Comparison of ENCODE assay signal across 1 cellular context in genomic region chr11:43989162-43989961, GRCh38.
TF ChIP-seq lines count a peak whose summit lies in the region.

No MANE protein-coding gene starts in this region.

TF ChIP-seq in H1, 55 proteins besides CTCF, POLR2A, EP300 and RAD21:
- 0 out of 2 replicates have a peak, but pooled peaks have one; percentile 7 for TF ChIP-seq MAX (IDR thresholded peaks at IDR 0.05)
- no peak for TF ChIP-seq TEAD4 (IDR thresholded peaks at IDR 0.05; ENCODE audit: low read depth, low read length)
- TF ChIP-seq KDM1A (IDR thresholded peaks at IDR 0.05; ENCODE audit: borderline replicate concordance, low read length) = 0 out of 2 replicates have a peak, but pooled peaks have one; percentile 72
- TF ChIP-seq SUZ12 (IDR thresholded peaks at IDR 0.05; ENCODE audit: low read length) = no peak
- TF ChIP-seq, protein P1, sequence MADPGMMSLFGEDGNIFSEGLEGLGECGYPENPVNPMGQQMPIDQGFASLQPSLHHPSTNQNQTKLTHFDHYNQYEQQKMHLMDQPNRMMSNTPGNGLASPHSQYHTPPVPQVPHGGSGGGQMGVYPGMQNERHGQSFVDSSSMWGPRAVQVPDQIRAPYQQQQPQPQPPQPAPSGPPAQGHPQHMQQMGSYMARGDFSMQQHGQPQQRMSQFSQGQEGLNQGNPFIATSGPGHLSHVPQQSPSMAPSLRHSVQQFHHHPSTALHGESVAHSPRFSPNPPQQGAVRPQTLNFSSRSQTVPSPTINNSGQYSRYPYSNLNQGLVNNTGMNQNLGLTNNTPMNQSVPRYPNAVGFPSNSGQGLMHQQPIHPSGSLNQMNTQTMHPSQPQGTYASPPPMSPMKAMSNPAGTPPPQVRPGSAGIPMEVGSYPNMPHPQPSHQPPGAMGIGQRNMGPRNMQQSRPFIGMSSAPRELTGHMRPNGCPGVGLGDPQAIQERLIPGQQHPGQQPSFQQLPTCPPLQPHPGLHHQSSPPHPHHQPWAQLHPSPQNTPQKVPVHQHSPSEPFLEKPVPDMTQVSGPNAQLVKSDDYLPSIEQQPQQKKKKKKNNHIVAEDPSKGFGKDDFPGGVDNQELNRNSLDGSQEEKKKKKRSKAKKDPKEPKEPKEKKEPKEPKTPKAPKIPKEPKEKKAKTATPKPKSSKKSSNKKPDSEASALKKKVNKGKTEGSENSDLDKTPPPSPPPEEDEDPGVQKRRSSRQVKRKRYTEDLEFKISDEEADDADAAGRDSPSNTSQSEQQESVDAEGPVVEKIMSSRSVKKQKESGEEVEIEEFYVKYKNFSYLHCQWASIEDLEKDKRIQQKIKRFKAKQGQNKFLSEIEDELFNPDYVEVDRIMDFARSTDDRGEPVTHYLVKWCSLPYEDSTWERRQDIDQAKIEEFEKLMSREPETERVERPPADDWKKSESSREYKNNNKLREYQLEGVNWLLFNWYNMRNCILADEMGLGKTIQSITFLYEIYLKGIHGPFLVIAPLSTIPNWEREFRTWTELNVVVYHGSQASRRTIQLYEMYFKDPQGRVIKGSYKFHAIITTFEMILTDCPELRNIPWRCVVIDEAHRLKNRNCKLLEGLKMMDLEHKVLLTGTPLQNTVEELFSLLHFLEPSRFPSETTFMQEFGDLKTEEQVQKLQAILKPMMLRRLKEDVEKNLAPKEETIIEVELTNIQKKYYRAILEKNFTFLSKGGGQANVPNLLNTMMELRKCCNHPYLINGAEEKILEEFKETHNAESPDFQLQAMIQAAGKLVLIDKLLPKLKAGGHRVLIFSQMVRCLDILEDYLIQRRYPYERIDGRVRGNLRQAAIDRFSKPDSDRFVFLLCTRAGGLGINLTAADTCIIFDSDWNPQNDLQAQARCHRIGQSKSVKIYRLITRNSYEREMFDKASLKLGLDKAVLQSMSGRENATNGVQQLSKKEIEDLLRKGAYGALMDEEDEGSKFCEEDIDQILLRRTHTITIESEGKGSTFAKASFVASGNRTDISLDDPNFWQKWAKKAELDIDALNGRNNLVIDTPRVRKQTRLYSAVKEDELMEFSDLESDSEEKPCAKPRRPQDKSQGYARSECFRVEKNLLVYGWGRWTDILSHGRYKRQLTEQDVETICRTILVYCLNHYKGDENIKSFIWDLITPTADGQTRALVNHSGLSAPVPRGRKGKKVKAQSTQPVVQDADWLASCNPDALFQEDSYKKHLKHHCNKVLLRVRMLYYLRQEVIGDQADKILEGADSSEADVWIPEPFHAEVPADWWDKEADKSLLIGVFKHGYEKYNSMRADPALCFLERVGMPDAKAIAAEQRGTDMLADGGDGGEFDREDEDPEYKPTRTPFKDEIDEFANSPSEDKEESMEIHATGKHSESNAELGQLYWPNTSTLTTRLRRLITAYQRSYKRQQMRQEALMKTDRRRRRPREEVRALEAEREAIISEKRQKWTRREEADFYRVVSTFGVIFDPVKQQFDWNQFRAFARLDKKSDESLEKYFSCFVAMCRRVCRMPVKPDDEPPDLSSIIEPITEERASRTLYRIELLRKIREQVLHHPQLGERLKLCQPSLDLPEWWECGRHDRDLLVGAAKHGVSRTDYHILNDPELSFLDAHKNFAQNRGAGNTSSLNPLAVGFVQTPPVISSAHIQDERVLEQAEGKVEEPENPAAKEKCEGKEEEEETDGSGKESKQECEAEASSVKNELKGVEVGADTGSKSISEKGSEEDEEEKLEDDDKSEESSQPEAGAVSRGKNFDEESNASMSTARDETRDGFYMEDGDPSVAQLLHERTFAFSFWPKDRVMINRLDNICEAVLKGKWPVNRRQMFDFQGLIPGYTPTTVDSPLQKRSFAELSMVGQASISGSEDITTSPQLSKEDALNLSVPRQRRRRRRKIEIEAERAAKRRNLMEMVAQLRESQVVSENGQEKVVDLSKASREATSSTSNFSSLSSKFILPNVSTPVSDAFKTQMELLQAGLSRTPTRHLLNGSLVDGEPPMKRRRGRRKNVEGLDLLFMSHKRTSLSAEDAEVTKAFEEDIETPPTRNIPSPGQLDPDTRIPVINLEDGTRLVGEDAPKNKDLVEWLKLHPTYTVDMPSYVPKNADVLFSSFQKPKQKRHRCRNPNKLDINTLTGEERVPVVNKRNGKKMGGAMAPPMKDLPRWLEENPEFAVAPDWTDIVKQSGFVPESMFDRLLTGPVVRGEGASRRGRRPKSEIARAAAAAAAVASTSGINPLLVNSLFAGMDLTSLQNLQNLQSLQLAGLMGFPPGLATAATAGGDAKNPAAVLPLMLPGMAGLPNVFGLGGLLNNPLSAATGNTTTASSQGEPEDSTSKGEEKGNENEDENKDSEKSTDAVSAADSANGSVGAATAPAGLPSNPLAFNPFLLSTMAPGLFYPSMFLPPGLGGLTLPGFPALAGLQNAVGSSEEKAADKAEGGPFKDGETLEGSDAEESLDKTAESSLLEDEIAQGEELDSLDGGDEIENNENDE (IDR thresholded peaks at IDR 0.05; ENCODE audit: insufficient replicate concordance, low read length) = no peak
- TF ChIP-seq HDAC2 (IDR thresholded peaks at IDR 0.05; ENCODE audit: borderline replicate concordance in 1 of 2, low read depth in 2 of 2, low read length in 2 of 2) = 0 out of 4 replicates have a peak, but pooled peaks of 1 of the 2 experiments have one; percentile 33
- TF ChIP-seq RBBP5 (IDR thresholded peaks at IDR 0.05; ENCODE audit: borderline replicate concordance, low read depth, low read length) = no peak
